In the genomic region with DNA sequence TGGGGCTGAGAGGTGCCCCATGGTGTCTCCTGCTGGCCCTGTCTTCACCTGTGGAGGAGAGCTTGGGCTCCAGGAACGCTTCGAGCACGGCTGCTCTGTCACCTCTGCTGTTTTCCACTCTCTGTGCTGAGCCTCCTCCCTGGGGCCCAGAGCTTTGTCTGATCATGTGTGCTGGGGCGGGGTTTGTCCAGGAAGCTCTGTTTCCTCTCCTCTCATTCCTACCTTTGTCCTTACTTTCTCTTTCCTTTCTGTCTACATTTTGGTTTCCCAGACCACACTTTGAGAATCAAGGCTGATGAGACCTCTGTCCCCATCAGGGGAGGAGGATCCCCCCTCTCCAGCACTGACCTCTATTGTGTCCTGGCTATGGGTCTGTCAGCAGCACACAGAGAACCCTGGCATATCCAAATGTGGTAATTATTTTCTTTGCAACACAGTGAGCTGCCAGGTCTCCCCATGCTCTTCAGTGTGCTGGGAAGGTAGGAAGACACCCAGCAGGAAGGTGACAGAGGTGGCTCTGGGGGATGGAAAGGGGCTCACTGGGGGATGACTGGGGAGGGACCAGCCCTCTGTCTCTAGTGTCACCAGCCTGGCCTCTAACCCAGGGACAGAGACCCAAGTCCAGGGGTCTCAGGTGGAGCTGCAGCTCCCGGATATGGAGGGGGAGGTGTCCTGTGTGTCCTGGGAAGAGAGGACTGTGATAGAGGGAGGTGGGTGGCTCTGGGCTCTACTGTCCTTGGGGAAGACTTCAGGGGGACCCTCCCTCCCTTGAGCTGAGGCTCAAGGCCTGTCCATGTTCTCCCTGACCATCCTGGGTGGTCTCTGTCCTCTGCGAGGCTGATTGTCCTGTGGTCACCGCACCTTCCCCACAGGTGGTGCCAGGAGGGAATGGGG, we compare ENCODE assay signal across 1 cellular context.
A peak's percentile ranks its signal among the peaks of the same experiment; 100 is the strongest.
TF ChIP-seq lines count a peak whose summit lies in the region.

A gene (minus strand): TSS at position 128 of the 894 bp plus-strand sequence. CDS start 107 bp downstream, at position 21.

TF ChIP-seq in HepG2, 621 proteins besides CTCF, POLR2A, EP300 and RAD21 (continued from another document and continues in another):
- TF ChIP-seq, protein P1, sequence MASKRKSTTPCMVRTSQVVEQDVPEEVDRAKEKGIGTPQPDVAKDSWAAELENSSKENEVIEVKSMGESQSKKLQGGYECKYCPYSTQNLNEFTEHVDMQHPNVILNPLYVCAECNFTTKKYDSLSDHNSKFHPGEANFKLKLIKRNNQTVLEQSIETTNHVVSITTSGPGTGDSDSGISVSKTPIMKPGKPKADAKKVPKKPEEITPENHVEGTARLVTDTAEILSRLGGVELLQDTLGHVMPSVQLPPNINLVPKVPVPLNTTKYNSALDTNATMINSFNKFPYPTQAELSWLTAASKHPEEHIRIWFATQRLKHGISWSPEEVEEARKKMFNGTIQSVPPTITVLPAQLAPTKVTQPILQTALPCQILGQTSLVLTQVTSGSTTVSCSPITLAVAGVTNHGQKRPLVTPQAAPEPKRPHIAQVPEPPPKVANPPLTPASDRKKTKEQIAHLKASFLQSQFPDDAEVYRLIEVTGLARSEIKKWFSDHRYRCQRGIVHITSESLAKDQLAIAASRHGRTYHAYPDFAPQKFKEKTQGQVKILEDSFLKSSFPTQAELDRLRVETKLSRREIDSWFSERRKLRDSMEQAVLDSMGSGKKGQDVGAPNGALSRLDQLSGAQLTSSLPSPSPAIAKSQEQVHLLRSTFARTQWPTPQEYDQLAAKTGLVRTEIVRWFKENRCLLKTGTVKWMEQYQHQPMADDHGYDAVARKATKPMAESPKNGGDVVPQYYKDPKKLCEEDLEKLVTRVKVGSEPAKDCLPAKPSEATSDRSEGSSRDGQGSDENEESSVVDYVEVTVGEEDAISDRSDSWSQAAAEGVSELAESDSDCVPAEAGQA (IDR thresholded peaks at IDR 0.05; ENCODE audit: low read depth) = no peak
- TF ChIP-seq, protein P1 (CRISPR knock-in tag; IDR thresholded peaks at IDR 0.05; ENCODE audit: borderline replicate concordance) = no peak
- TF ChIP-seq, protein P2, sequence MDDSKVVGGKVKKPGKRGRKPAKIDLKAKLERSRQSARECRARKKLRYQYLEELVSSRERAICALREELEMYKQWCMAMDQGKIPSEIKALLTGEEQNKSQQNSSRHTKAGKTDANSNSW (CRISPR knock-in tag; IDR thresholded peaks at IDR 0.05; ENCODE audit: borderline replicate concordance) = no peak
- TF ChIP-seq, protein P3, sequence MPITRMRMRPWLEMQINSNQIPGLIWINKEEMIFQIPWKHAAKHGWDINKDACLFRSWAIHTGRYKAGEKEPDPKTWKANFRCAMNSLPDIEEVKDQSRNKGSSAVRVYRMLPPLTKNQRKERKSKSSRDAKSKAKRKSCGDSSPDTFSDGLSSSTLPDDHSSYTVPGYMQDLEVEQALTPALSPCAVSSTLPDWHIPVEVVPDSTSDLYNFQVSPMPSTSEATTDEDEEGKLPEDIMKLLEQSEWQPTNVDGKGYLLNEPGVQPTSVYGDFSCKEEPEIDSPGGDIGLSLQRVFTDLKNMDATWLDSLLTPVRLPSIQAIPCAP (CRISPR knock-in tag; IDR thresholded peaks at IDR 0.05; ENCODE audit: low read depth) = no peak
- peak; percentile 68 for TF ChIP-seq KDM1A (CRISPR knock-in tag; IDR thresholded peaks at IDR 0.05)
- TF ChIP-seq ZFP90 (CRISPR knock-in tag; IDR thresholded peaks at IDR 0.05; ENCODE audit: borderline replicate concordance) = no peak
- no peak for TF ChIP-seq FOXM1 (CRISPR knock-in tag; IDR thresholded peaks at IDR 0.05)
- TF ChIP-seq TCF12 (IDR thresholded peaks at IDR 0.05) = no peak
- TF ChIP-seq TCF12 (CRISPR knock-in tag; IDR thresholded peaks at IDR 0.05) = no peak
- TF ChIP-seq, protein P4, sequence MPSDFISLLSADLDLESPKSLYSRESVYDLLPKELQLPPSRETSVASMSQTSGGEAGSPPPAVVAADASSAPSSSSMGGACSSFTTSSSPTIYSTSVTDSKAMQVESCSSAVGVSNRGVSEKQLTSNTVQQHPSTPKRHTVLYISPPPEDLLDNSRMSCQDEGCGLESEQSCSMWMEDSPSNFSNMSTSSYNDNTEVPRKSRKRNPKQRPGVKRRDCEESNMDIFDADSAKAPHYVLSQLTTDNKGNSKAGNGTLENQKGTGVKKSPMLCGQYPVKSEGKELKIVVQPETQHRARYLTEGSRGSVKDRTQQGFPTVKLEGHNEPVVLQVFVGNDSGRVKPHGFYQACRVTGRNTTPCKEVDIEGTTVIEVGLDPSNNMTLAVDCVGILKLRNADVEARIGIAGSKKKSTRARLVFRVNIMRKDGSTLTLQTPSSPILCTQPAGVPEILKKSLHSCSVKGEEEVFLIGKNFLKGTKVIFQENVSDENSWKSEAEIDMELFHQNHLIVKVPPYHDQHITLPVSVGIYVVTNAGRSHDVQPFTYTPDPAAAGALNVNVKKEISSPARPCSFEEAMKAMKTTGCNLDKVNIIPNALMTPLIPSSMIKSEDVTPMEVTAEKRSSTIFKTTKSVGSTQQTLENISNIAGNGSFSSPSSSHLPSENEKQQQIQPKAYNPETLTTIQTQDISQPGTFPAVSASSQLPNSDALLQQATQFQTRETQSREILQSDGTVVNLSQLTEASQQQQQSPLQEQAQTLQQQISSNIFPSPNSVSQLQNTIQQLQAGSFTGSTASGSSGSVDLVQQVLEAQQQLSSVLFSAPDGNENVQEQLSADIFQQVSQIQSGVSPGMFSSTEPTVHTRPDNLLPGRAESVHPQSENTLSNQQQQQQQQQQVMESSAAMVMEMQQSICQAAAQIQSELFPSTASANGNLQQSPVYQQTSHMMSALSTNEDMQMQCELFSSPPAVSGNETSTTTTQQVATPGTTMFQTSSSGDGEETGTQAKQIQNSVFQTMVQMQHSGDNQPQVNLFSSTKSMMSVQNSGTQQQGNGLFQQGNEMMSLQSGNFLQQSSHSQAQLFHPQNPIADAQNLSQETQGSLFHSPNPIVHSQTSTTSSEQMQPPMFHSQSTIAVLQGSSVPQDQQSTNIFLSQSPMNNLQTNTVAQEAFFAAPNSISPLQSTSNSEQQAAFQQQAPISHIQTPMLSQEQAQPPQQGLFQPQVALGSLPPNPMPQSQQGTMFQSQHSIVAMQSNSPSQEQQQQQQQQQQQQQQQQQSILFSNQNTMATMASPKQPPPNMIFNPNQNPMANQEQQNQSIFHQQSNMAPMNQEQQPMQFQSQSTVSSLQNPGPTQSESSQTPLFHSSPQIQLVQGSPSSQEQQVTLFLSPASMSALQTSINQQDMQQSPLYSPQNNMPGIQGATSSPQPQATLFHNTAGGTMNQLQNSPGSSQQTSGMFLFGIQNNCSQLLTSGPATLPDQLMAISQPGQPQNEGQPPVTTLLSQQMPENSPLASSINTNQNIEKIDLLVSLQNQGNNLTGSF (CRISPR knock-in tag; IDR thresholded peaks at IDR 0.05) = no peak
- TF ChIP-seq RFXANK (CRISPR knock-in tag; IDR thresholded peaks at IDR 0.05) = no peak
- TF ChIP-seq MAFF (IDR thresholded peaks at IDR 0.05; ENCODE audit: low read depth, low read length) = no peak
- TF ChIP-seq MED8 (CRISPR knock-in tag; IDR thresholded peaks at IDR 0.05; ENCODE audit: insufficient replicate concordance) = no peak
- TF ChIP-seq, protein P5, sequence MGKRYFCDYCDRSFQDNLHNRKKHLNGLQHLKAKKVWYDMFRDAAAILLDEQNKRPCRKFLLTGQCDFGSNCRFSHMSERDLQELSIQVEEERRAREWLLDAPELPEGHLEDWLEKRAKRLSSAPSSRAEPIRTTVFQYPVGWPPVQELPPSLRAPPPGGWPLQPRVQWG (CRISPR knock-in tag; IDR thresholded peaks at IDR 0.05; ENCODE audit: borderline replicate concordance, low read depth) = no peak
- TF ChIP-seq, protein P6, sequence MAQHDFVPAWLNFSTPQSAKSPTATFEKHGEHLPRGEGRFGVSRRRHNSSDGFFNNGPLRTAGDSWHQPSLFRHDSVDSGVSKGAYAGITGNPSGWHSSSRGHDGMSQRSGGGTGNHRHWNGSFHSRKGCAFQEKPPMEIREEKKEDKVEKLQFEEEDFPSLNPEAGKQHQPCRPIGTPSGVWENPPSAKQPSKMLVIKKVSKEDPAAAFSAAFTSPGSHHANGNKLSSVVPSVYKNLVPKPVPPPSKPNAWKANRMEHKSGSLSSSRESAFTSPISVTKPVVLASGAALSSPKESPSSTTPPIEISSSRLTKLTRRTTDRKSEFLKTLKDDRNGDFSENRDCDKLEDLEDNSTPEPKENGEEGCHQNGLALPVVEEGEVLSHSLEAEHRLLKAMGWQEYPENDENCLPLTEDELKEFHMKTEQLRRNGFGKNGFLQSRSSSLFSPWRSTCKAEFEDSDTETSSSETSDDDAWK (CRISPR knock-in tag; IDR thresholded peaks at IDR 0.05) = no peak
- TF ChIP-seq, protein P7, sequence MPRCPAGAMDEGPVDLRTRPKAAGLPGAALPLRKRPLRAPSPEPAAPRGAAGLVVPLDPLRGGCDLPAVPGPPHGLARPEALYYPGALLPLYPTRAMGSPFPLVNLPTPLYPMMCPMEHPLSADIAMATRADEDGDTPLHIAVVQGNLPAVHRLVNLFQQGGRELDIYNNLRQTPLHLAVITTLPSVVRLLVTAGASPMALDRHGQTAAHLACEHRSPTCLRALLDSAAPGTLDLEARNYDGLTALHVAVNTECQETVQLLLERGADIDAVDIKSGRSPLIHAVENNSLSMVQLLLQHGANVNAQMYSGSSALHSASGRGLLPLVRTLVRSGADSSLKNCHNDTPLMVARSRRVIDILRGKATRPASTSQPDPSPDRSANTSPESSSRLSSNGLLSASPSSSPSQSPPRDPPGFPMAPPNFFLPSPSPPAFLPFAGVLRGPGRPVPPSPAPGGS (CRISPR knock-in tag; IDR thresholded peaks at IDR 0.05) = peak; percentile 20; the same call in 1 of the 2 replicates
- TF ChIP-seq, protein P8, sequence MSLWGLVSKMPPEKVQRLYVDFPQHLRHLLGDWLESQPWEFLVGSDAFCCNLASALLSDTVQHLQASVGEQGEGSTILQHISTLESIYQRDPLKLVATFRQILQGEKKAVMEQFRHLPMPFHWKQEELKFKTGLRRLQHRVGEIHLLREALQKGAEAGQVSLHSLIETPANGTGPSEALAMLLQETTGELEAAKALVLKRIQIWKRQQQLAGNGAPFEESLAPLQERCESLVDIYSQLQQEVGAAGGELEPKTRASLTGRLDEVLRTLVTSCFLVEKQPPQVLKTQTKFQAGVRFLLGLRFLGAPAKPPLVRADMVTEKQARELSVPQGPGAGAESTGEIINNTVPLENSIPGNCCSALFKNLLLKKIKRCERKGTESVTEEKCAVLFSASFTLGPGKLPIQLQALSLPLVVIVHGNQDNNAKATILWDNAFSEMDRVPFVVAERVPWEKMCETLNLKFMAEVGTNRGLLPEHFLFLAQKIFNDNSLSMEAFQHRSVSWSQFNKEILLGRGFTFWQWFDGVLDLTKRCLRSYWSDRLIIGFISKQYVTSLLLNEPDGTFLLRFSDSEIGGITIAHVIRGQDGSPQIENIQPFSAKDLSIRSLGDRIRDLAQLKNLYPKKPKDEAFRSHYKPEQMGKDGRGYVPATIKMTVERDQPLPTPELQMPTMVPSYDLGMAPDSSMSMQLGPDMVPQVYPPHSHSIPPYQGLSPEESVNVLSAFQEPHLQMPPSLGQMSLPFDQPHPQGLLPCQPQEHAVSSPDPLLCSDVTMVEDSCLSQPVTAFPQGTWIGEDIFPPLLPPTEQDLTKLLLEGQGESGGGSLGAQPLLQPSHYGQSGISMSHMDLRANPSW (CRISPR knock-in tag; IDR thresholded peaks at IDR 0.05; ENCODE audit: borderline replicate concordance) = no peak
- TF ChIP-seq, protein P9, sequence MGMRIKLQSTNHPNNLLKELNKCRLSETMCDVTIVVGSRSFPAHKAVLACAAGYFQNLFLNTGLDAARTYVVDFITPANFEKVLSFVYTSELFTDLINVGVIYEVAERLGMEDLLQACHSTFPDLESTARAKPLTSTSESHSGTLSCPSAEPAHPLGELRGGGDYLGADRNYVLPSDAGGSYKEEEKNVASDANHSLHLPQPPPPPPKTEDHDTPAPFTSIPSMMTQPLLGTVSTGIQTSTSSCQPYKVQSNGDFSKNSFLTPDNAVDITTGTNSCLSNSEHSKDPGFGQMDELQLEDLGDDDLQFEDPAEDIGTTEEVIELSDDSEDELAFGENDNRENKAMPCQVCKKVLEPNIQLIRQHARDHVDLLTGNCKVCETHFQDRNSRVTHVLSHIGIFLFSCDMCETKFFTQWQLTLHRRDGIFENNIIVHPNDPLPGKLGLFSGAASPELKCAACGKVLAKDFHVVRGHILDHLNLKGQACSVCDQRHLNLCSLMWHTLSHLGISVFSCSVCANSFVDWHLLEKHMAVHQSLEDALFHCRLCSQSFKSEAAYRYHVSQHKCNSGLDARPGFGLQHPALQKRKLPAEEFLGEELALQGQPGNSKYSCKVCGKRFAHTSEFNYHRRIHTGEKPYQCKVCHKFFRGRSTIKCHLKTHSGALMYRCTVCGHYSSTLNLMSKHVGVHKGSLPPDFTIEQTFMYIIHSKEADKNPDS (CRISPR knock-in tag; IDR thresholded peaks at IDR 0.05) = no peak
- no peak for TF ChIP-seq HDAC6 (IDR thresholded peaks at IDR 0.05; ENCODE audit: low read depth, low read length)
- no peak for TF ChIP-seq HCFC1 (IDR thresholded peaks at IDR 0.05; ENCODE audit: low read depth, low read length)
- no peak for TF ChIP-seq AGO2 (optimal IDR thresholded peaks at IDR 0.05; ENCODE audit: low read depth, low read length)
- TF ChIP-seq SOX13 (IDR thresholded peaks at IDR 0.05) = no peak
- peak in 1 of 2 experiments; percentile 68; a peak in 2 of 4 replicates for TF ChIP-seq SOX13 (CRISPR knock-in tag; conservative IDR thresholded peaks at IDR 0.05 in 1 of 2, IDR thresholded peaks at IDR 0.05 in 1 of 2)
- TF ChIP-seq ZNF567 (CRISPR knock-in tag; IDR thresholded peaks at IDR 0.05; ENCODE audit: borderline replicate concordance) = no peak
- TF ChIP-seq, protein P10, sequence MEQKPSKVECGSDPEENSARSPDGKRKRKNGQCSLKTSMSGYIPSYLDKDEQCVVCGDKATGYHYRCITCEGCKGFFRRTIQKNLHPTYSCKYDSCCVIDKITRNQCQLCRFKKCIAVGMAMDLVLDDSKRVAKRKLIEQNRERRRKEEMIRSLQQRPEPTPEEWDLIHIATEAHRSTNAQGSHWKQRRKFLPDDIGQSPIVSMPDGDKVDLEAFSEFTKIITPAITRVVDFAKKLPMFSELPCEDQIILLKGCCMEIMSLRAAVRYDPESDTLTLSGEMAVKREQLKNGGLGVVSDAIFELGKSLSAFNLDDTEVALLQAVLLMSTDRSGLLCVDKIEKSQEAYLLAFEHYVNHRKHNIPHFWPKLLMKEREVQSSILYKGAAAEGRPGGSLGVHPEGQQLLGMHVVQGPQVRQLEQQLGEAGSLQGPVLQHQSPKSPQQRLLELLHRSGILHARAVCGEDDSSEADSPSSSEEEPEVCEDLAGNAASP (CRISPR knock-in tag; IDR thresholded peaks at IDR 0.05; ENCODE audit: borderline replicate concordance) = no peak; the same call in 1 of the 2 replicates
- TF ChIP-seq MIER3 (CRISPR knock-in tag; IDR thresholded peaks at IDR 0.05; ENCODE audit: borderline replicate concordance) = no peak
